ENCODE assay signal across 25 cellular contexts in the genomic region with DNA sequence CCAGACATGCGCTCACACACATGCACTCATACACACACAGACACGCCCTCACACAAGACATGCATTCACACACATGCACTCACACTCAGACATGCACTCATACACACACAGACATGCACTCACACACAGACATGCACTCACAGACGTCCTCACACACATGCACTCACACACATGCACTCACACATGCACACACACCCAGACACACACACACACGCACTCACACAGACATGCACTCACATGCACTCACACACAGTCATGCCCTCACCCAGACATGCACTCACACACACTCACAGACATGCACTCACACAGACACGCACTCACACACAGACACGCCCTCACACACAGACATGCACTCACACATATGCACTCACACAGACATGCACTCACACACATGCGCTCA. TPM values are rescaled to one million over a fixed set of nuclear protein-coding genes. Genes with fewer than 3 reads are reported as not detected.
DNase-seq lines count a peak whose midpoint lies in the region; ATAC-seq and TF ChIP-seq lines count a peak whose summit lies in the region.
"Had no signal": no experiment of that assay in that cellular context is flagged by ENCODE, and none has a peak within 500 bp of the region (broad histone marks: within the 10 kb centered on the region; RNA-seq: fewer than 3 reads in every experiment).

No MANE protein-coding gene starts in this region.

- H4K8ac ChIP-seq in neuronal stem cell (ENCODE audit: low read depth, low read length), result no peak overlapping the region

- no peaks in the 10 kb centered on the region for H3K9me3 Mint-ChIP-seq in chondrocyte (ENCODE audit: low read depth)

- H3K4me2 ChIP-seq in neuronal stem cell (ENCODE audit: insufficient read depth, low read length, poor library complexity, severe bottlenecking), result no peak overlapping the region
- H3K4me2 ChIP-seq: KMS-11, PC-9 had no signal

- no peaks in the 10 kb centered on the region for H3K27me3 Mint-ChIP-seq in chondrocyte (ENCODE audit: low read depth)

- DNase-seq in cardiac septum (ENCODE audit: low spot score) (peak; percentile 27), left ventricle myocardium inferior (no peak), chondrocyte (ENCODE audit: low spot score) (peak; percentile 37), neuronal stem cell (ENCODE audit: low spot score) (no peak), aorta (peak; percentile 20 to 25)
- DNase-seq: 8988T; ACHN; BE2C; CD8-positive, alpha-beta memory T cell; DND-41; GM23248; MM.1S; NCI-H2029; NCI-H446; NCI-H524 treated with DMSO at 0.1 percent for 48 hours; NCI-H82; NK-92 treated with Interleukin-12 subunit alpha and Interleukin-12 subunit beta, amount 100 ng/mL, for 24 hours; PC-9; SHP77 treated with DMSO at 0.1 percent for 48 hours had no signal

- H3K4me1 ChIP-seq in left ventricle myocardium inferior (peaks cover 11% of the 10 kb centered on the region), neuronal stem cell (ENCODE audit: control insufficient read depth in 2 of 2, insufficient read depth in 1 of 2, low read depth in 1 of 2, low read length in 2 of 2) (peaks cover 6 to 8% of the 10 kb centered on the region in 2 donors), aorta (ENCODE audit: control insufficient read depth in 1 of 2, insufficient read depth in 2 of 2, low read length in 2 of 2) (no peaks in the 10 kb centered on the region)
- H3K4me1 ChIP-seq: BE2C had no signal

- no peaks in the 10 kb centered on the region for H3K36me3 Mint-ChIP-seq in chondrocyte (ENCODE audit: low read depth)
- H3K36me3 Mint-ChIP-seq: CD8-positive, alpha-beta memory T cell had no signal

- intact Hi-C loops in cardiac septum (cut with DNase I), result no loop called here
- intact Hi-C loops in left ventricle myocardium inferior (cut with micrococcal nuclease), result no loop called here
- intact Hi-C loops in aorta (cut with DNase I), result loop anchor here in 1 of 2 donors (10.0 kb wide), 1 partner anchor 136 kb away; no protein-coding TSS in a partner anchor

- no peak overlapping the region for H3K27ac Mint-ChIP-seq in chondrocyte (ENCODE audit: unreplicated experiment)
- H3K27ac Mint-ChIP-seq: CD14-positive monocyte; CD8-positive, alpha-beta memory T cell had no signal

- peak overlapping the region; percentile 94 for H3K14ac ChIP-seq in neuronal stem cell (ENCODE audit: low read length)

- no peak for ATAC-seq in aorta (ENCODE audit: low FRiP score)
- ATAC-seq in GM21717 (IDR thresholded peaks at IDR 0.05; ENCODE audit: unreplicated experiment), result no peak
- no peak for ATAC-seq in HG03457 (IDR thresholded peaks at IDR 0.05; ENCODE audit: unreplicated experiment)
- ATAC-seq in HG03521 (IDR thresholded peaks at IDR 0.05; ENCODE audit: unreplicated experiment), result no peak

- no peaks in the 10 kb centered on the region for H3K36me3 ChIP-seq in left ventricle myocardium inferior
- H3K36me3 ChIP-seq in neuronal stem cell (replicated peaks in 1 of 2; ENCODE audit: control insufficient read depth in 2 of 2, insufficient read depth in 2 of 2, low read length in 2 of 2), result peaks cover 0 to 3% of the 10 kb centered on the region in 2 donors
- H3K36me3 ChIP-seq in aorta (ENCODE audit: control insufficient read depth in 1 of 2, insufficient read depth in 2 of 2, low read length in 1 of 2), result no peaks in the 10 kb centered on the region
- H3K36me3 ChIP-seq: BE2C, HAP-1 had no signal

- peaks cover 31% of the 10 kb centered on the region for H3K4me1 Mint-ChIP-seq in chondrocyte (ENCODE audit: low read depth)

- H2BK5ac ChIP-seq in neuronal stem cell (ENCODE audit: low read length), result no peak overlapping the region

- no peak overlapping the region for H3K18ac ChIP-seq in neuronal stem cell (ENCODE audit: low read length)

- H3K23ac ChIP-seq in neuronal stem cell (ENCODE audit: low read depth, low read length, poor library complexity), result peak overlapping the region; percentile 62

- H3K4me3 ChIP-seq in left ventricle myocardium inferior (no peak overlapping the region), neuronal stem cell (ENCODE audit: low read length in 2 of 2) (peak overlapping the region in 1 of 2 donors; percentile 73), aorta (ENCODE audit: low read length in 2 of 2) (no peak overlapping the region)
- H3K4me3 ChIP-seq: GM23248, HAP-1, PC-9 had no signal

- H3K4ac ChIP-seq in neuronal stem cell (ENCODE audit: low read length), result no peak overlapping the region

- no peaks in the 10 kb centered on the region for H3K79me1 ChIP-seq in neuronal stem cell (ENCODE audit: low read depth, low read length)

- peak overlapping the region; percentile 30 for H4K91ac ChIP-seq in neuronal stem cell (ENCODE audit: low read depth, low read length, poor library complexity)

- H3K4me3 Mint-ChIP-seq in chondrocyte (ENCODE audit: unreplicated experiment), result no peak overlapping the region
- H3K4me3 Mint-ChIP-seq: CD14-positive monocyte; CD8-positive, alpha-beta memory T cell had no signal

- TF ChIP-seq CTCF in left ventricle myocardium inferior (IDR thresholded peaks at IDR 0.05; ENCODE audit: borderline replicate concordance), result no peak
- TF ChIP-seq CTCF in chondrocyte (IDR thresholded peaks at IDR 0.05), result no peak

- H2BK12ac ChIP-seq in neuronal stem cell (ENCODE audit: low read length), result peak overlapping the region; percentile 8

- H3K9ac ChIP-seq in neuronal stem cell (ENCODE audit: low read depth, low read length, poor library complexity), result no peak overlapping the region
- H3K9ac ChIP-seq: GM23248, KMS-11 had no signal

- H2AK5ac ChIP-seq in neuronal stem cell (ENCODE audit: low read depth, low read length), result no peak overlapping the region

- no peak overlapping the region for H2BK120ac ChIP-seq in neuronal stem cell (ENCODE audit: low read depth, low read length)

- WGBS in neuronal stem cell (ENCODE audit: extremely low coverage in 2 of 2, insufficient read length in 2 of 2, insufficient replicate concordance in 1 of 2), 2 donors, result no CpG with 5 or more reads among the region's 7 CpGs
- WGBS in aorta, 2 donors, result 89 to 93% methylated on average over 7 of the region's 7 CpGs

- H3K27me3 ChIP-seq in left ventricle myocardium inferior (ENCODE audit: low read depth) (peaks cover 63% of the 10 kb centered on the region), neuronal stem cell (ENCODE audit: control insufficient read depth in 3 of 3, insufficient read depth in 3 of 3, low read depth in 1 of 3, low read length in 3 of 3) (peaks cover 14 to 77% (median 50%) of the 10 kb centered on the region in 3 experiments), aorta (ENCODE audit: control insufficient read depth in 1 of 2, insufficient read depth in 2 of 2, low read length in 1 of 2) (no peaks in the 10 kb centered on the region)

- no peak overlapping the region for H2AFZ ChIP-seq in neuronal stem cell (ENCODE audit: low read length)
- H2AFZ ChIP-seq: GM23248, PC-9 had no signal

- no peak overlapping the region for H2BK15ac ChIP-seq in neuronal stem cell (ENCODE audit: low read length)

- H3K9me3 ChIP-seq in left ventricle myocardium inferior (replicated peaks) (no peaks in the 10 kb centered on the region), neuronal stem cell (replicated peaks in 1 of 2; ENCODE audit: control insufficient read depth in 2 of 2, insufficient read depth in 1 of 2, low read depth in 1 of 2, low read length in 2 of 2) (peaks cover 0 to 13% of the 10 kb centered on the region in 2 donors), aorta (ENCODE audit: control insufficient read depth, low read length) (no peaks in the 10 kb centered on the region)
- H3K9me3 ChIP-seq: BE2C, HAP-1 had no signal

- no peak overlapping the region for H3K27ac ChIP-seq in left ventricle myocardium inferior (replicated peaks)
- no peak overlapping the region for H3K27ac ChIP-seq in neuronal stem cell (replicated peaks; ENCODE audit: low read length)
- no peak overlapping the region for H3K27ac ChIP-seq in aorta (ENCODE audit: low read depth in 1 of 2, low read length in 2 of 2)
- H3K27ac ChIP-seq: GM23248, KMS-11, PC-9 had no signal

RNA-seq across cellular contexts. Expression of a gene that starts 2.1 kb away (rescaled TPM):
- total RNA-seq in cardiac septum (1.5 TPM), left ventricle myocardium inferior (0.74 TPM), chondrocyte (19.0 to 62.8 TPM (median 60.5 TPM) in 3 replicates), aorta (1 to 10 TPM; 1.9 to 5.2 TPM)
- 0.26 TPM for polyA plus RNA-seq in neuronal stem cell (2013, experiment 1 of 2)
- polyA plus RNA-seq in neuronal stem cell (2013, experiment 2 of 2), result 0.29 TPM
- polyA plus RNA-seq in aorta, result under 1 TPM; 0.38 to 0.54 TPM

Comparison
In these comparisons a context has a peak if more than half of its experiments do, and no peak if none do; other contexts are left out.
1. DNase-seq: peak in cardiac septum (single experiment), chondrocyte (single experiment) and aorta (2 of 2); none in left ventricle myocardium inferior (single experiment) and neuronal stem cell (single experiment).